Comparison of ENCODE assay signal across 16 cellular contexts in the genomic region with DNA sequence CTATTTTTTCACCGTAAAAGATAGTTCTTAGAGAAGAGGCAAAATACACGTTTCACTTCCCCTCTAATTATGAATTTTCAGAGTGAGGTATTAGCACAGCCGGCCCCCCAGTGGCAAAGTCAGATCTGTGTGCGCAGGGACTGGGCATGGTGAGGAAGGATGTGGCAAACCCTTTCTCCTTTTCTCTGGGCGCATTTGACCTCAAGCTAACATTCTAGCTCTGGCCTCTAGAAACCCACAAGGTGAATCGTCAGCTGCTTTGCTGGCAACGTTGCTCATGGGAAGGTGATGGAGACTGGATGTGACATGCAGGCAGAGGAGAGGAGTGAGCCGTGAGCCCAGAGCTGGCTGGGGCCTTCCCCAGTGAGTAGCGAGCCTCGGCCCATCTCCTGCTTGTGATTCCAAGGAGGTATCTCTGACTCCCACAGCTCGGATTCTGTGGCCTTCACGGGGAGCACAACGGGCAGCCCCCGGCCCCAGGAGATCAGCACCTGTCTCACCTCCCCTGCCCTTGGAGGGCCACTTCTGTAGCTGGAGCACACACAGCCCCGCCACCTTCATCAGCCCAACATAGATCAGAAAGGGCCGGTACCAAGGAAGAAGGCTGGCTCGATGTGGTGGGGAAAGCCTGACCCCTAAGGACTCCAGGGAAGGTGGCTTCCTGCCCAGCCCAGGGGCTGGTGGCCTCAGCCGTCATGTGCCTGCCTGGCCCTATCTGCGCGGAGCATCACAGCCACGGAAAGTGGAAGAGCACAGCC.
DNase-seq lines count a peak whose midpoint lies in the region; ATAC-seq, FAIRE-seq and TF ChIP-seq lines count a peak whose summit lies in the region.
"Had no signal": no experiment of that assay in that cellular context is flagged by ENCODE, and none has a peak within 500 bp of the region (broad histone marks: within the 10 kb centered on the region; RNA-seq: fewer than 3 reads in every experiment).

No MANE protein-coding gene starts in this region.

- H3K4me3 ChIP-seq in endodermal cell (ENCODE audit: low read length): no peak overlapping the region

- peak; percentile 72 for ATAC-seq in GM19043 (IDR thresholded peaks at IDR 0.05; ENCODE audit: low read depth, unreplicated experiment)
- ATAC-seq in HG03097 (IDR thresholded peaks at IDR 0.05; ENCODE audit: low FRiP score, unreplicated experiment): peak; percentile 85
- ATAC-seq in HG03342 (IDR thresholded peaks at IDR 0.05; ENCODE audit: unreplicated experiment): no peak
- ATAC-seq: HCT116 had no signal

- WGBS in endodermal cell (ENCODE audit: insufficient coverage in 1 of 2, insufficient read length in 1 of 2), 2 experiments: 92 to 95% methylated on average over 8 to 21 of the region's 21 CpGs

- no peaks in the 10 kb centered on the region for H3K9me3 ChIP-seq in endodermal cell (ENCODE audit: control insufficient read depth, low read length)
- H3K9me3 ChIP-seq: BE2C had no signal

- H3K9ac ChIP-seq in endodermal cell (ENCODE audit: extremely low read depth, low read length, poor library complexity, severe bottlenecking): no peak overlapping the region

- H3K9me3 Mint-ChIP-seq in endodermal cell: no peaks in the 10 kb centered on the region

- H3K4me1 ChIP-seq in endodermal cell (ENCODE audit: control insufficient read depth, insufficient read depth, low read length): no peaks in the 10 kb centered on the region
- H3K4me1 ChIP-seq: BE2C had no signal

- H3K36me3 ChIP-seq in endodermal cell (ENCODE audit: control insufficient read depth, insufficient read depth, low read length): no peaks in the 10 kb centered on the region
- H3K36me3 ChIP-seq: BE2C had no signal

- TF ChIP-seq CTCF in GM12873 (IDR thresholded peaks at IDR 0.05; ENCODE audit: insufficient read depth, low read depth, low read length, missing control alignments) (peak; percentile 2), endodermal cell (conservative IDR thresholded peaks at IDR 0.05) (no peak)

- H3K4me3 Mint-ChIP-seq in endodermal cell: no peak overlapping the region

- H3K27ac ChIP-seq in endodermal cell (ENCODE audit: low read depth, low read length): no peak overlapping the region
- H3K27ac ChIP-seq: HL-60 had no signal

- FAIRE-seq in urothelium cell line (lab: Jason Lieb, UNC): no peak

- H3K27ac Mint-ChIP-seq in endodermal cell: no peak overlapping the region

- H3K36me3 Mint-ChIP-seq in endodermal cell (ENCODE audit: low read depth): no peaks in the 10 kb centered on the region

- no peaks in the 10 kb centered on the region for H3K4me1 Mint-ChIP-seq in endodermal cell

- H3K27me3 ChIP-seq in endodermal cell (ENCODE audit: control insufficient read depth, insufficient read depth, low read length, poor library complexity, severe bottlenecking): no peaks in the 10 kb centered on the region
- H3K27me3 ChIP-seq: BE2C had no signal

- DNase-seq in RPMI8226: peak; percentile 84
- DNase-seq in COLO829 (ENCODE audit: low spot score): no peak
- DNase-seq in urothelium cell line (ENCODE audit: low spot score): no peak
- no peak for DNase-seq in endodermal cell
- DNase-seq: activated T-cell treated with anti-CD3 and anti-CD28 coated beads, Interleukin-2, amount 50 U/mL, for 1 hour; amygdala; BE2C; NCI-H446; SHP77; stimulated activated CD4-positive, alpha-beta T cell treated with anti-CD3 and anti-CD28 coated beads, Interleukin-4, amount 100 ng/mL, for 4 hours had no signal

- peaks cover 5% of the 10 kb centered on the region for H3K27me3 Mint-ChIP-seq in endodermal cell (ENCODE audit: insufficient read depth)
